12 cellular contexts compared by ENCODE assay signal in the genomic region with DNA sequence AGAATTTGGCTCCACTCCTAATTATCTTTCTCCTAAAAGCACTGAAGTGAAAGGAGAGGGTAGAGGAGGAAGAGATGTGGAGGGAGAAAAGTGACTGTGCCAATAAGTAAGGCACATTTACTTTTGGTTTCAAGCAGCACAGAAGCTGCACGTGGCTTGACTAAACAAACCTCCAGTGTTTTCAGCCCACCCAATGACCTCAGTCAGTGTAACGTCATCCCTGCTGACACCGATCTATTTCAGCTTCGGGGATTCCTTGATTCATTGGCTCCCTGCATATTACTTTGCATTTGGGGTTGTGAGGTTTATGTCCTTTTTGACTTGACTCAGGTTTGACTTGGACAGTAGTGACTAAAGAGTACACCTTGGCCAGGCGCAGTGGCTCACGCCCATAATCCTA. TPM values are rescaled to one million over a fixed set of nuclear protein-coding genes. Genes with fewer than 3 reads are reported as not detected.
DNase-seq lines count a peak whose midpoint lies in the region; ATAC-seq and TF ChIP-seq lines count a peak whose summit lies in the region.
"Had no signal": no experiment of that assay in that cellular context is flagged by ENCODE, and none has a peak within 500 bp of the region (broad histone marks: within the 10 kb centered on the region; RNA-seq: fewer than 3 reads in every experiment).

No MANE protein-coding gene starts in this region.

- H2BK12ac ChIP-seq in mesenchymal stem cell (ENCODE audit: low read length in 2 of 2), result no peak overlapping the region

- H3K18ac ChIP-seq in mesenchymal stem cell (ENCODE audit: low read depth in 1 of 2, low read length in 2 of 2), result no peak overlapping the region

- H3K79me1 ChIP-seq in mesenchymal stem cell (replicated peaks; ENCODE audit: low read length, poor library complexity, severe bottlenecking), result peaks cover 43% of the 10 kb centered on the region

- no peak overlapping the region for H3K27ac ChIP-seq in mesenchymal stem cell (ENCODE audit: low read length, poor library complexity, severe bottlenecking)
- H3K27ac ChIP-seq: esophagus squamous epithelium had no signal

- H3K4ac ChIP-seq in mesenchymal stem cell (ENCODE audit: low read depth in 1 of 2, low read length in 2 of 2), result no peak overlapping the region

- DNase-seq in GM12865 (ENCODE audit: low read depth) (peak; percentile 4), mesenchymal stem cell (peak; percentile 17), DMS 273 (lab: John Stamatoyannopoulos, UW; ENCODE audit: unreplicated experiment) (no peak)
- no peak for DNase-seq in stimulated activated naive B cell treated with anti-CD40 and anti-IgM and Interleukin-4, amounts not matched to agents 10 μg/mL and 1 μg/mL and 100 μg/mL, for 72 hours
- no peak for DNase-seq in activated naive CD4-positive, alpha-beta T cell treated with anti-CD3 and anti-CD28 coated beads, Interleukin-2, amount 10 ng/mL, durations not matched to agents 7 days and 5 days
- DNase-seq: activated naive CD4-positive, alpha-beta T cell treated with anti-CD3 and anti-CD28 coated beads, Interleukin-2, amount 50 U/mL, for 16 hours; esophagus squamous epithelium; islet precursor cell; NCI-H446 treated with DMSO at 0.1 percent for 48 hours had no signal

- no peak overlapping the region for H3K23ac ChIP-seq in mesenchymal stem cell (ENCODE audit: low read length in 2 of 2)

- H4K91ac ChIP-seq in mesenchymal stem cell (ENCODE audit: low read length), result no peak overlapping the region

- no peak overlapping the region for H2AFZ ChIP-seq in mesenchymal stem cell (ENCODE audit: low read depth, low read length)

- H3K36me3 ChIP-seq in mesenchymal stem cell (ENCODE audit: control insufficient read depth in 1 of 2, insufficient read depth in 2 of 2, low read depth in 1 of 2, low read length in 2 of 2), result peaks cover 9 to 14% of the 10 kb centered on the region in 2 experiments

- peaks cover 53% of the 10 kb centered on the region for H3K36me3 Mint-ChIP-seq in activated T-helper 17 cell treated with anti-CD3 and anti-CD28 coated beads, Interleukin-2, amount 50 U/mL, for 72 hours (ENCODE audit: low read depth)
- H3K36me3 Mint-ChIP-seq in stimulated activated naive B cell treated with anti-CD40 and anti-IgM and Interleukin-4, amounts not matched to agents 10 μg/mL and 1 μg/mL and 100 μg/mL, for 72 hours, result peaks cover 18 to 36% of the 10 kb centered on the region in 2 donors
- peaks cover 60% of the 10 kb centered on the region for H3K36me3 Mint-ChIP-seq in activated naive CD4-positive, alpha-beta T cell treated with anti-CD3 and anti-CD28 coated beads, Interleukin-2, amount 10 ng/mL, durations not matched to agents 7 days and 5 days

- no peak overlapping the region for H3K4me3 Mint-ChIP-seq in activated T-helper 17 cell treated with anti-CD3 and anti-CD28 coated beads, Interleukin-2, amount 50 U/mL, for 72 hours
- H3K4me3 Mint-ChIP-seq in stimulated activated naive B cell treated with anti-CD40 and anti-IgM and Interleukin-4, amounts not matched to agents 10 μg/mL and 1 μg/mL and 100 μg/mL, for 72 hours, result no peak overlapping the region
- no peak overlapping the region for H3K4me3 Mint-ChIP-seq in activated naive CD4-positive, alpha-beta T cell treated with anti-CD3 and anti-CD28 coated beads, Interleukin-2, amount 10 ng/mL, durations not matched to agents 7 days and 5 days

- H3K9me3 Mint-ChIP-seq in activated T-helper 17 cell treated with anti-CD3 and anti-CD28 coated beads, Interleukin-2, amount 50 U/mL, for 72 hours, result no peaks in the 10 kb centered on the region
- no peaks in the 10 kb centered on the region for H3K9me3 Mint-ChIP-seq in stimulated activated naive B cell treated with anti-CD40 and anti-IgM and Interleukin-4, amounts not matched to agents 10 μg/mL and 1 μg/mL and 100 μg/mL, for 72 hours
- no peaks in the 10 kb centered on the region for H3K9me3 Mint-ChIP-seq in activated naive CD4-positive, alpha-beta T cell treated with anti-CD3 and anti-CD28 coated beads, Interleukin-2, amount 10 ng/mL, durations not matched to agents 7 days and 5 days

- H3K4me3 ChIP-seq in GM12865 (ENCODE audit: low read depth, low read length), result no peak overlapping the region
- H3K4me3 ChIP-seq in mesenchymal stem cell (ENCODE audit: insufficient read depth in 1 of 2, low read depth in 1 of 2, low read length in 2 of 2), result no peak overlapping the region
- H3K4me3 ChIP-seq: esophagus squamous epithelium had no signal

- H2BK5ac ChIP-seq in mesenchymal stem cell (ENCODE audit: low read depth, low read length, poor library complexity, severe bottlenecking), result no peak overlapping the region

- no peak overlapping the region for H3K4me2 ChIP-seq in mesenchymal stem cell (ENCODE audit: low read length, poor library complexity, severe bottlenecking)

- H3K27ac Mint-ChIP-seq in activated T-helper 17 cell treated with anti-CD3 and anti-CD28 coated beads, Interleukin-2, amount 50 U/mL, for 72 hours, result no peak overlapping the region
- H3K27ac Mint-ChIP-seq in stimulated activated naive B cell treated with anti-CD40 and anti-IgM and Interleukin-4, amounts not matched to agents 10 μg/mL and 1 μg/mL and 100 μg/mL, for 72 hours, result no peak overlapping the region
- no peak overlapping the region for H3K27ac Mint-ChIP-seq in activated naive CD4-positive, alpha-beta T cell treated with anti-CD3 and anti-CD28 coated beads, Interleukin-2, amount 10 ng/mL, durations not matched to agents 7 days and 5 days

- H3K4me1 ChIP-seq in mesenchymal stem cell (ENCODE audit: control insufficient read depth, insufficient read depth, low read depth, low read length), result no peaks in the 10 kb centered on the region

- CTCF ChIA-PET in activated naive CD4-positive, alpha-beta T cell treated with anti-CD3 and anti-CD28 coated beads, Interleukin-2, amount 10 ng/mL, durations not matched to agents 7 days and 5 days (lab: Charles Lee), result interaction anchor here (0.6 kb wide), 1 partner anchor 49 kb away, joined by 3 read pairs; no protein-coding TSS in a partner anchor

- WGBS in mesenchymal stem cell, result 93% methylated on average over 6 of the region's 6 CpGs

- H2BK15ac ChIP-seq in mesenchymal stem cell (ENCODE audit: low read depth, poor library complexity, severe bottlenecking), result no peak overlapping the region

- no peak overlapping the region for H2BK120ac ChIP-seq in mesenchymal stem cell (ENCODE audit: low read depth, low read length)

- no peak for TF ChIP-seq CTCF in GM12865 (IDR thresholded peaks at IDR 0.05; ENCODE audit: insufficient read depth, low read depth, low read length, missing control alignments)

- ATAC-seq in GM21717 (IDR thresholded peaks at IDR 0.05; ENCODE audit: unreplicated experiment) (peak; percentile 60), HG02588 (IDR thresholded peaks at IDR 0.05; ENCODE audit: unreplicated experiment) (no peak)
- peak; percentile 78 for ATAC-seq in activated T-helper 17 cell treated with anti-CD3 and anti-CD28 coated beads, Interleukin-2, amount 50 U/mL, for 72 hours (replicated peaks)
- ATAC-seq in stimulated activated naive B cell treated with anti-CD40 and anti-IgM and Interleukin-4, amounts not matched to agents 10 μg/mL and 1 μg/mL and 100 μg/mL, for 72 hours (replicated peaks), result no peak

- no peak overlapping the region for H3K14ac ChIP-seq in mesenchymal stem cell (ENCODE audit: low read length in 2 of 2)

- H3K9me3 ChIP-seq in mesenchymal stem cell (ENCODE audit: control insufficient read depth, low read length), result no peaks in the 10 kb centered on the region
- H3K9me3 ChIP-seq: esophagus squamous epithelium had no signal

- H4K8ac ChIP-seq in mesenchymal stem cell (ENCODE audit: low read length), result no peak overlapping the region

- H2AK5ac ChIP-seq in mesenchymal stem cell (ENCODE audit: low read length, severe bottlenecking), result no peak overlapping the region

- H3K27me3 ChIP-seq in mesenchymal stem cell (ENCODE audit: control insufficient read depth in 1 of 2, insufficient read depth in 1 of 2, low read length in 2 of 2), result no peaks in the 10 kb centered on the region
- H3K27me3 ChIP-seq: esophagus squamous epithelium had no signal

- H3K4me1 Mint-ChIP-seq in activated T-helper 17 cell treated with anti-CD3 and anti-CD28 coated beads, Interleukin-2, amount 50 U/mL, for 72 hours, result peaks cover 9% of the 10 kb centered on the region
- H3K4me1 Mint-ChIP-seq in stimulated activated naive B cell treated with anti-CD40 and anti-IgM and Interleukin-4, amounts not matched to agents 10 μg/mL and 1 μg/mL and 100 μg/mL, for 72 hours, result peaks cover 8 to 9% of the 10 kb centered on the region in 2 donors
- peaks cover 20% of the 10 kb centered on the region for H3K4me1 Mint-ChIP-seq in activated naive CD4-positive, alpha-beta T cell treated with anti-CD3 and anti-CD28 coated beads, Interleukin-2, amount 10 ng/mL, durations not matched to agents 7 days and 5 days

- peak overlapping the region; percentile 19 for H3K9ac ChIP-seq in mesenchymal stem cell (ENCODE audit: low read length)

- no peaks in the 10 kb centered on the region for H3K27me3 Mint-ChIP-seq in activated T-helper 17 cell treated with anti-CD3 and anti-CD28 coated beads, Interleukin-2, amount 50 U/mL, for 72 hours
- no peaks in the 10 kb centered on the region for H3K27me3 Mint-ChIP-seq in stimulated activated naive B cell treated with anti-CD40 and anti-IgM and Interleukin-4, amounts not matched to agents 10 μg/mL and 1 μg/mL and 100 μg/mL, for 72 hours
- no peaks in the 10 kb centered on the region for H3K27me3 Mint-ChIP-seq in activated naive CD4-positive, alpha-beta T cell treated with anti-CD3 and anti-CD28 coated beads, Interleukin-2, amount 10 ng/mL, durations not matched to agents 7 days and 5 days

RNA-seq across cellular contexts. Expression of gene NIM1K, which starts 35.6 kb away (rescaled TPM):
- 1 to 10 TPM; 1.7 to 4.3 TPM for total RNA-seq in activated T-helper 17 cell treated with anti-CD3 and anti-CD28 coated beads, Interleukin-2, amount 50 U/mL, for 72 hours
- 0.11 TPM for polyA plus RNA-seq in mesenchymal stem cell (2013, experiment 1 of 2)
- polyA plus RNA-seq in mesenchymal stem cell (2013, experiment 2 of 2), result 0.10 TPM

RNA-seq across cellular contexts. Expression of gene ZNF131, which starts 35.7 kb away (rescaled TPM):
- 10 to 100 TPM; 34.3 to 43.6 TPM for total RNA-seq in activated T-helper 17 cell treated with anti-CD3 and anti-CD28 coated beads, Interleukin-2, amount 50 U/mL, for 72 hours
- polyA plus RNA-seq in mesenchymal stem cell (2013, experiment 1 of 2), result 27.1 TPM
- polyA plus RNA-seq in mesenchymal stem cell (2013, experiment 2 of 2), result 24.9 TPM

Comparison
In these comparisons a context has a peak if more than half of its experiments do, and no peak if none do; other contexts are left out.
1. DNase-seq: peak in GM12865 (single experiment) and mesenchymal stem cell (single experiment); none in stimulated activated naive B cell treated with anti-CD40 and anti-IgM and Interleukin-4, amounts not matched to agents 10 μg/mL and 1 μg/mL and 100 μg/mL, for 72 hours (single experiment), activated naive CD4-positive, alpha-beta T cell treated with anti-CD3 and anti-CD28 coated beads, Interleukin-2, amount 10 ng/mL, durations not matched to agents 7 days and 5 days (single experiment) and DMS 273 (single experiment).
2. ATAC-seq: peak in GM21717 (single experiment) and activated T-helper 17 cell treated with anti-CD3 and anti-CD28 coated beads, Interleukin-2, amount 50 U/mL, for 72 hours (single experiment); none in HG02588 (single experiment) and stimulated activated naive B cell treated with anti-CD40 and anti-IgM and Interleukin-4, amounts not matched to agents 10 μg/mL and 1 μg/mL and 100 μg/mL, for 72 hours (0 of 2).